Comparison of ENCODE assay signal across 8 cellular contexts in genomic region chr5:124453221-124454032, GRCh38.
DNase-seq lines count a peak whose midpoint lies in the region; ATAC-seq and TF ChIP-seq lines count a peak whose summit lies in the region.

No MANE protein-coding gene starts in this region.

- H3K4me3 ChIP-seq in AG10803 (ENCODE audit: low read length) (no peak overlapping the region), adipocyte (ENCODE audit: low read length) (no peak overlapping the region), spleen (no peak overlapping the region)

- H3K4me3 Mint-ChIP-seq in CD4-positive, alpha-beta T cell: no peak overlapping the region

- CTCF ChIA-PET in CD4-positive, alpha-beta T cell (lab: Charles Lee): no interaction called here

- POLR2A ChIA-PET in CD4-positive, alpha-beta T cell (lab: Charles Lee): no interaction called here

- H3K27me3 Mint-ChIP-seq in CD4-positive, alpha-beta T cell: peaks cover 4% of the 10 kb centered on the region

- H3K9ac ChIP-seq in adipocyte (ENCODE audit: low read length): no peak overlapping the region

- H3K9me3 ChIP-seq in adipocyte (ENCODE audit: control insufficient read depth, low read length) (peaks cover 7% of the 10 kb centered on the region), spleen (no peaks in the 10 kb centered on the region)
- no peaks in the 10 kb centered on the region for H3K9me3 ChIP-seq in CD4-positive, alpha-beta T cell (ENCODE audit: control insufficient read depth, low read length)

- ATAC-seq in GM19351 (IDR thresholded peaks at IDR 0.05; ENCODE audit: unreplicated experiment) (peak; percentile 94), HG03175 (IDR thresholded peaks at IDR 0.05; ENCODE audit: unreplicated experiment) (peak; percentile 96)
- ATAC-seq in CD4-positive, alpha-beta T cell (ENCODE audit: poor library complexity): no peak

- DNase-seq in AG10803 (ENCODE audit: low read depth): peak; percentile 53
- DNase-seq in adipocyte (ENCODE audit: low read depth): peak; percentile 74
- no peak for DNase-seq in spleen
- DNase-seq in CD4-positive, alpha-beta T cell: no peak
- DNase-seq in medulla oblongata (ENCODE audit: extremely low spot score): no peak
- no peak for DNase-seq in ecto neural progenitor cell (ENCODE audit: low spot score)

- TF ChIP-seq POLR2A in spleen (IDR thresholded peaks at IDR 0.05): no peak

- H3K27ac ChIP-seq in spleen: peak overlapping the region in 2 of 8 donors; percentile 11 to 27
- no peak overlapping the region for H3K27ac ChIP-seq in CD4-positive, alpha-beta T cell (ENCODE audit: low read depth, low read length)

- TF ChIP-seq CTCF in AG10803 (conservative IDR thresholded peaks at IDR 0.05; ENCODE audit: low read length): no peak
- TF ChIP-seq CTCF in spleen (IDR thresholded peaks at IDR 0.05 in 8 of 11, conservative IDR thresholded peaks at IDR 0.05 in 3 of 11): no peak
- no peak for TF ChIP-seq CTCF in CD4-positive, alpha-beta T cell (IDR thresholded peaks at IDR 0.05)

- intact Hi-C loops in spleen (cut with DNase I; ENCODE audit: low total_unique reads): no loop called here
- intact Hi-C loops in CD4-positive, alpha-beta T cell (cut with DNase I, micrococcal nuclease): no loop called here

- no peak overlapping the region for H3K27ac Mint-ChIP-seq in CD4-positive, alpha-beta T cell

- H3K4me1 ChIP-seq in adipocyte (ENCODE audit: control insufficient read depth, insufficient read depth, low read length): peaks cover 4% of the 10 kb centered on the region
- peaks cover 0 to 17% (median 7%) of the 10 kb centered on the region in 6 donors for H3K4me1 ChIP-seq in spleen

- no peaks in the 10 kb centered on the region for H3K36me3 ChIP-seq in adipocyte (ENCODE audit: control insufficient read depth, insufficient read depth, low read length, severe bottlenecking)
- no peaks in the 10 kb centered on the region for H3K36me3 ChIP-seq in spleen

- H3K9me3 Mint-ChIP-seq in CD4-positive, alpha-beta T cell: no peaks in the 10 kb centered on the region

- H3K4me1 Mint-ChIP-seq in CD4-positive, alpha-beta T cell (ENCODE audit: low read depth): no peaks in the 10 kb centered on the region

- H3K27me3 ChIP-seq in adipocyte (replicated peaks; ENCODE audit: control insufficient read depth, insufficient read depth, low read length) (peaks cover 4% of the 10 kb centered on the region), spleen (replicated peaks in 1 of 7) (no peaks in the 10 kb centered on the region)
- no peaks in the 10 kb centered on the region for H3K27me3 ChIP-seq in CD4-positive, alpha-beta T cell (ENCODE audit: control insufficient read depth, insufficient read depth, low read length)

- H3K36me3 Mint-ChIP-seq in CD4-positive, alpha-beta T cell (ENCODE audit: low read depth): no peaks in the 10 kb centered on the region

- 46 to 63% (median 54%) methylated on average over 5 of the region's 5 CpGs for WGBS in spleen, 5 donors

Comparison
In these comparisons a context has a peak if more than half of its experiments do, and no peak if none do; other contexts are left out.
1. DNase-seq: peak in AG10803 (single experiment) and adipocyte (single experiment); none in spleen (single experiment), CD4-positive, alpha-beta T cell (0 of 10), medulla oblongata (single experiment) and ecto neural progenitor cell (single experiment).